In the genomic region with DNA sequence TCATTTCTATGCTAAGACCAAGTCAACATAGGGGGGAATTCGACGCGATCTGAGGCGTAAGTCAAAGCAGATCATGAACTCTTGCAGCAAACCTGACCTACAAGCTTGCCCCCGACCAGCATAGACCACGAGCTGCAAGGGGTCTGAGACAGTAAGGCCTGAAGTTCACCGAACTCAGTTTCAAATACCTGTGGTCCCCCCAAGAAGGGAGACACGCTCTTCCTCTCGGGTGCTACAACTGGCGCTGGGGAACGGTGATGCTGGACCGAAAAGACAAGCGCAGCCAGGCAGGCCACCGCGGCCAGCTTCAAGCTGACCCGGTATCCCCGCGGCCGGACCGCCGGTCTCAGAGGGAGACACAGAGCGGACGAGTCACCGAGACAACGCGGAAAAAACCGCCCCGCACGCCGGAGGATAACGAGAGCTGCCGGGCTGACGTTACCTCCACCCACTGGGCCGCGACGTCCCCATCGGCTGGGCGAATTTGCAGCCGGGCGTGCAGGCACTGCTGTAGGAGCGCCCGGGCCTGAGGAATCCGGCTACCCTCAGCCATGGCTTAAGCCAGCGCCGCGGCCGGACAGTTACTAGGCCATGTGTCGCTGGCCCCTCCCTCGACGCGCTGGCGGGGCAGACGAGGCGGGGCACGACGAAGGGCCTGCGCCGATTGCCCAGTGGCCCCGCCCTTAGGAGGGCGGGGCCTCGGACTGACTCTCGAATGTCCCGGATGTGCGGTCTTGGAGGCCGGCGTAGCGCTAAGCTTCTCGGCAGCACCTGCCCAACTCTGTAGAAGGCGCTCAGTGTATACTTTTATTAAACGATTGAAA, we compare ENCODE assay signal across 8 cellular contexts. TPM values are rescaled to one million over a fixed set of nuclear protein-coding genes. Genes with fewer than 3 reads are reported as not detected.
DNase-seq lines count a peak whose midpoint lies in the region; ATAC-seq, FAIRE-seq and TF ChIP-seq lines count a peak whose summit lies in the region.

DTD2 (minus strand) TSS at position 666 of the 824 bp plus-strand sequence; CDS start at position 553, 113 bp downstream.

- H3K27me3 ChIP-seq in left ventricle myocardium inferior (ENCODE audit: low read depth) (no peaks in the 10 kb centered on the region), psoas muscle (ENCODE audit: insufficient read depth in 3 of 3, low read length in 2 of 3) (no peaks in the 10 kb centered on the region)

- TF ChIP-seq CTCF in left ventricle myocardium inferior (IDR thresholded peaks at IDR 0.05; ENCODE audit: borderline replicate concordance) (no peak), psoas muscle (IDR thresholded peaks at IDR 0.05) (no peak)

- intact Hi-C loops in left ventricle myocardium inferior (cut with micrococcal nuclease) (no loop called here), psoas muscle (cut with DNase I) (loop anchor here (5.0 kb wide), 2 partner anchors 40 to 105 kb away; partner anchors contain the start of gene NUBPL (in 1 of the 2))

- DNase-seq in NCI-H1694 (lab: John Stamatoyannopoulos, UW): peak; percentile 91
- peak; percentile 79 to 93 (median 86) for DNase-seq in T-helper 2 cell
- peak; percentile 95 for DNase-seq in left ventricle myocardium inferior
- peak; percentile 95 to 97 for DNase-seq in psoas muscle
- peak; percentile 97 for DNase-seq in urothelium cell line (ENCODE audit: low spot score)

- H3K9me3 ChIP-seq in left ventricle myocardium inferior (replicated peaks) (no peaks in the 10 kb centered on the region), psoas muscle (no peaks in the 10 kb centered on the region)

- H3K36me3 ChIP-seq in left ventricle myocardium inferior (peaks cover 4% of the 10 kb centered on the region), psoas muscle (ENCODE audit: insufficient read depth in 1 of 2, low read depth in 1 of 2) (peaks cover 2 to 14% of the 10 kb centered on the region in 2 donors)

- ATAC-seq in GM18498 (IDR thresholded peaks at IDR 0.05; ENCODE audit: unreplicated experiment) (peak; percentile 99), HG02885 (IDR thresholded peaks at IDR 0.05; ENCODE audit: poor library complexity, unreplicated experiment) (peak; percentile 98), psoas muscle (peak; percentile 99 to 100 (median 100))

- peak within 1 kb of the TSS; percentile 80 for H3K4me3 ChIP-seq in left ventricle myocardium inferior
- H3K4me3 ChIP-seq in psoas muscle: peak within 1 kb of the TSS; percentile 90

- FAIRE-seq in urothelium cell line (lab: Jason Lieb, UNC): peak; percentile 87

- 2% methylated on average over 61 to 70 of the region's 70 CpGs for WGBS in psoas muscle, 3 donors

- peaks cover 42% of the 10 kb centered on the region for H3K4me1 ChIP-seq in left ventricle myocardium inferior
- peaks cover 11% of the 10 kb centered on the region for H3K4me1 ChIP-seq in psoas muscle

- peak within 1 kb of the TSS; percentile 95 for H3K27ac ChIP-seq in angular gyrus (ENCODE audit: low read depth, low read length)
- H3K27ac ChIP-seq in left ventricle myocardium inferior (replicated peaks): peak within 1 kb of the TSS; percentile 96
- H3K27ac ChIP-seq in psoas muscle: peak within 1 kb of the TSS; percentile 94

RNA-seq across cellular contexts. Expression of gene DTD2, which starts in this region (rescaled TPM):
- total RNA-seq in left ventricle myocardium inferior (6.9 TPM), psoas muscle (1 to 10 TPM; 2.1 to 4.2 (median 3.3) TPM)
- 1 to 10 TPM; 6.6 to 9.5 (median 6.6) TPM for polyA plus RNA-seq in psoas muscle

Comparison
In these comparisons a context has a peak if more than half of its experiments do, and no peak if none do; other contexts are left out.
1. Peak in every context shown above with its lines: DNase-seq, ATAC-seq, H3K4me3 ChIP-seq and H3K27ac ChIP-seq.